13 cellular contexts compared by ENCODE assay signal in the genomic region with DNA sequence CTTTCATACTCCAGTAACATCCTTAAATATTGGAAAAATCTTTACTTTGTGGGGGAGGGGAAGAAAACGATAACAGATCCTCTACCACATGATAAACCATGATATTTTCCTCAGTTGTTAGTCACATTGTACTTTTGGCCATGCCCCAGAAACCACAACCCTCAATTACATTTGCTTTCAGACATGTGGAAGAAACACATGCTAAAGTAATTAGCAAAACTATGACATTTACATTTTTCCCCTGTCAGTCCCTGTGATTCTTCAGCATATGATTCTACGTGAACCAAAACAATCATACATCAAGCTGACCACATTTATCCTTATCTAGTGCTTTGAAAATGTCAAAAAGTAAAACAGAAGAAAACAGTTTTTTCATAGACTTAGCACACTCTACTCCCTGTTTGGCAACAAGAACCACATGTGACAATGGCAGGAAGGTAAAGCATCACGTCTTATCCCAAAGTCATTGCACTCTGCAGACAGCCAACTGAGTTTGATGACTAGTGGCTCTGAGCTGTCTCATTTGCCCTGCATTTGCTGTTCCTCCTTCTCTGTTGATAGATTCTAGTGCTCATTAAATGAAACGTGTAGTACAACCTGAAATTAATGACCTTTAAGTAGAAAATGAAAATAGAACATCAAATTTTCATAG.
DNase-seq lines count a peak whose midpoint lies in the region; ATAC-seq and TF ChIP-seq lines count a peak whose summit lies in the region.
"Had no signal": no experiment of that assay in that cellular context is flagged by ENCODE, and none has a peak within 500 bp of the region (broad histone marks: within the 10 kb centered on the region; RNA-seq: fewer than 3 reads in every experiment).

No MANE protein-coding gene starts in this region.

- no peak for TF ChIP-seq POLR2A in HCT116 (IDR thresholded peaks at IDR 0.05; ENCODE audit: borderline replicate concordance, extremely low read depth, insufficient read depth, insufficient read length)

- intact Hi-C loops in HCT116 (cut with micrococcal nuclease): loop anchor here (5.0 kb wide), 1 partner anchor 506 kb away; a partner anchor contains a TSS
- intact Hi-C loops in dorsolateral prefrontal cortex (cut with DNase I): no loop called here

- ATAC-seq in HCT116: no peak

- peaks cover 21 to 57% of the 10 kb centered on the region in 2 experiments for H3K4me1 ChIP-seq in HCT116 (ENCODE audit: control insufficient read depth in 1 of 2, insufficient read depth in 2 of 2, low read length in 2 of 2)

- H3K36me3 ChIP-seq in HCT116 (ENCODE audit: control insufficient read depth in 1 of 2, insufficient read depth in 2 of 2, low read length in 2 of 2) (no peaks in the 10 kb centered on the region), SK-N-MC (ENCODE audit: insufficient read depth, low read length) (no peaks in the 10 kb centered on the region)

- RAD21 ChIA-PET in HCT116 (lab: Charles Lee; ENCODE audit: low non-redundant PET in 1 of 2, low total read pairs in 2 of 2, uncharacterized antibody in 2 of 2, unreplicated experiment in 2 of 2): no interaction called here

- no peak for TF ChIP-seq CTCF in HCT116 (IDR thresholded peaks at IDR 0.05 in 2 of 3, conservative IDR thresholded peaks at IDR 0.05 in 1 of 3; ENCODE audit: borderline replicate concordance in 1 of 3, insufficient read depth in 1 of 3, low read depth in 2 of 3, low read length in 2 of 3)
- no peak for TF ChIP-seq CTCF in dorsolateral prefrontal cortex (IDR thresholded peaks at IDR 0.05 in 54 of 56, conservative IDR thresholded peaks at IDR 0.05 in 2 of 56; ENCODE audit: low read depth in 1 of 56, partially characterized antibody in 56 of 56)

- DNase-seq in HCT116 (ENCODE audit: low read depth, low spot score) (no peak), SK-N-MC (ENCODE audit: low read depth, low spot score) (no peak), fibroblast of gingiva (ENCODE audit: low read depth) (peak; percentile 72), renal cortical epithelial cell (ENCODE audit: low read depth) (peak; percentile 26), dorsolateral prefrontal cortex (no peak), DMS79 (lab: John Stamatoyannopoulos, UW) (no peak), putamen (ENCODE audit: low spot score) (no peak)
- DNase-seq: activated CD4-positive, alpha-beta memory T cell treated with anti-CD3 and anti-CD28 coated beads for 36 hours; activated naive CD4-positive, alpha-beta T cell; hypothalamus; NCI-H524; posterior cingulate gyrus; stimulated activated CD4-positive, alpha-beta T cell treated with anti-CD3 and anti-CD28 coated beads, Interleukin-4, amount 100 ng/mL, for 4 hours had no signal

- no peaks in the 10 kb centered on the region for H4K20me1 ChIP-seq in HCT116 (ENCODE audit: insufficient read depth)

- H3K9ac ChIP-seq in HCT116 (ENCODE audit: low read length): peak overlapping the region; percentile 53; the same call in 1 of the 2 replicates
- H3K9ac ChIP-seq in SK-N-MC (ENCODE audit: insufficient read length): no peak overlapping the region

- H3K27ac ChIP-seq in HCT116 (ENCODE audit: low read depth, low read length): no peak overlapping the region; the same call in 1 of the 2 replicates
- H3K27ac ChIP-seq in SK-N-MC: no peak overlapping the region
- H3K27ac ChIP-seq in dorsolateral prefrontal cortex: no peak overlapping the region

- no peak overlapping the region for H2AFZ ChIP-seq in HCT116 (ENCODE audit: low read depth, low read length, poor library complexity, severe bottlenecking)

- H3K9me3 ChIP-seq in HCT116 (ENCODE audit: control insufficient read depth in 1 of 2, insufficient read depth in 1 of 2, low read depth in 1 of 2, low read length in 2 of 2) (no peaks in the 10 kb centered on the region), SK-N-MC (ENCODE audit: low read depth, low read length) (no peaks in the 10 kb centered on the region)

- H3K4me3 ChIP-seq in HCT116 (replicated peaks in 1 of 2; ENCODE audit: low read depth in 1 of 2, low read length in 2 of 2) (no peak overlapping the region), SK-N-MC (peak overlapping the region; percentile 10; the same call in 1 of the 2 replicates), dorsolateral prefrontal cortex (no peak overlapping the region)

- CTCF ChIA-PET in HCT116 (lab: Charles Lee): no interaction called here

- no TSS peak for BruUV-seq in HCT116 (replicated peaks; lab: Mats Ljungman, UMichigan)

- H3K79me2 ChIP-seq in HCT116 (ENCODE audit: insufficient read depth, low read length): no peaks in the 10 kb centered on the region

- H3K27me3 ChIP-seq in HCT116 (ENCODE audit: insufficient read depth, low read length): no peaks in the 10 kb centered on the region
- no peaks in the 10 kb centered on the region for H3K27me3 ChIP-seq in dorsolateral prefrontal cortex

- H3K9me2 ChIP-seq in HCT116 (ENCODE audit: insufficient read depth): no peaks in the 10 kb centered on the region

- POLR2A ChIA-PET in HCT116 (lab: Charles Lee): interaction anchor here (0.6 to 1.2 kb wide), 2 partner anchors 11 to 507 kb away, joined by 4 to 7 read pairs; no protein-coding TSS in a partner anchor

- peak overlapping the region; percentile 85 for H3K4me2 ChIP-seq in HCT116 (ENCODE audit: low read length)

- TF ChIP-seq RAD21 in HCT116 (IDR thresholded peaks at IDR 0.05; ENCODE audit: low read depth): no peak

TF ChIP-seq in HCT116, 20 proteins besides CTCF, POLR2A, EP300 and RAD21 (continues in another document):
- no peak for TF ChIP-seq ZFX (IDR thresholded peaks at IDR 0.05)
- TF ChIP-seq, protein P1, sequence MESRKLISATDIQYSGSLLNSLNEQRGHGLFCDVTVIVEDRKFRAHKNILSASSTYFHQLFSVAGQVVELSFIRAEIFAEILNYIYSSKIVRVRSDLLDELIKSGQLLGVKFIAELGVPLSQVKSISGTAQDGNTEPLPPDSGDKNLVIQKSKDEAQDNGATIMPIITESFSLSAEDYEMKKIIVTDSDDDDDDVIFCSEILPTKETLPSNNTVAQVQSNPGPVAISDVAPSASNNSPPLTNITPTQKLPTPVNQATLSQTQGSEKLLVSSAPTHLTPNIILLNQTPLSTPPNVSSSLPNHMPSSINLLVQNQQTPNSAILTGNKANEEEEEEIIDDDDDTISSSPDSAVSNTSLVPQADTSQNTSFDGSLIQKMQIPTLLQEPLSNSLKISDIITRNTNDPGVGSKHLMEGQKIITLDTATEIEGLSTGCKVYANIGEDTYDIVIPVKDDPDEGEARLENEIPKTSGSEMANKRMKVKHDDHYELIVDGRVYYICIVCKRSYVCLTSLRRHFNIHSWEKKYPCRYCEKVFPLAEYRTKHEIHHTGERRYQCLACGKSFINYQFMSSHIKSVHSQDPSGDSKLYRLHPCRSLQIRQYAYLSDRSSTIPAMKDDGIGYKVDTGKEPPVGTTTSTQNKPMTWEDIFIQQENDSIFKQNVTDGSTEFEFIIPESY (IDR thresholded peaks at IDR 0.05; ENCODE audit: extremely low read depth, insufficient replicate concordance, low read length): no peak
- TF ChIP-seq, protein P2, sequence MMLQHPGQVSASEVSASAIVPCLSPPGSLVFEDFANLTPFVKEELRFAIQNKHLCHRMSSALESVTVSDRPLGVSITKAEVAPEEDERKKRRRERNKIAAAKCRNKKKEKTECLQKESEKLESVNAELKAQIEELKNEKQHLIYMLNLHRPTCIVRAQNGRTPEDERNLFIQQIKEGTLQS (IDR thresholded peaks at IDR 0.05): no peak
- no peak for TF ChIP-seq EZH2 (IDR thresholded peaks at IDR 0.05)
- no peak for TF ChIP-seq SP1 (IDR thresholded peaks at IDR 0.05; ENCODE audit: low read depth)
- TF ChIP-seq ELF1 (IDR thresholded peaks at IDR 0.05; ENCODE audit: borderline replicate concordance, low read depth): no peak
- TF ChIP-seq ZNF274 (IDR thresholded peaks at IDR 0.05; ENCODE audit: low read depth, low read length): no peak
- no peak for TF ChIP-seq YY1 (IDR thresholded peaks at IDR 0.05; ENCODE audit: extremely low read depth, insufficient replicate concordance, low read depth, low read length)
- TF ChIP-seq CBX3 (IDR thresholded peaks at IDR 0.05; ENCODE audit: low read depth): no peak
- TF ChIP-seq, protein P3, sequence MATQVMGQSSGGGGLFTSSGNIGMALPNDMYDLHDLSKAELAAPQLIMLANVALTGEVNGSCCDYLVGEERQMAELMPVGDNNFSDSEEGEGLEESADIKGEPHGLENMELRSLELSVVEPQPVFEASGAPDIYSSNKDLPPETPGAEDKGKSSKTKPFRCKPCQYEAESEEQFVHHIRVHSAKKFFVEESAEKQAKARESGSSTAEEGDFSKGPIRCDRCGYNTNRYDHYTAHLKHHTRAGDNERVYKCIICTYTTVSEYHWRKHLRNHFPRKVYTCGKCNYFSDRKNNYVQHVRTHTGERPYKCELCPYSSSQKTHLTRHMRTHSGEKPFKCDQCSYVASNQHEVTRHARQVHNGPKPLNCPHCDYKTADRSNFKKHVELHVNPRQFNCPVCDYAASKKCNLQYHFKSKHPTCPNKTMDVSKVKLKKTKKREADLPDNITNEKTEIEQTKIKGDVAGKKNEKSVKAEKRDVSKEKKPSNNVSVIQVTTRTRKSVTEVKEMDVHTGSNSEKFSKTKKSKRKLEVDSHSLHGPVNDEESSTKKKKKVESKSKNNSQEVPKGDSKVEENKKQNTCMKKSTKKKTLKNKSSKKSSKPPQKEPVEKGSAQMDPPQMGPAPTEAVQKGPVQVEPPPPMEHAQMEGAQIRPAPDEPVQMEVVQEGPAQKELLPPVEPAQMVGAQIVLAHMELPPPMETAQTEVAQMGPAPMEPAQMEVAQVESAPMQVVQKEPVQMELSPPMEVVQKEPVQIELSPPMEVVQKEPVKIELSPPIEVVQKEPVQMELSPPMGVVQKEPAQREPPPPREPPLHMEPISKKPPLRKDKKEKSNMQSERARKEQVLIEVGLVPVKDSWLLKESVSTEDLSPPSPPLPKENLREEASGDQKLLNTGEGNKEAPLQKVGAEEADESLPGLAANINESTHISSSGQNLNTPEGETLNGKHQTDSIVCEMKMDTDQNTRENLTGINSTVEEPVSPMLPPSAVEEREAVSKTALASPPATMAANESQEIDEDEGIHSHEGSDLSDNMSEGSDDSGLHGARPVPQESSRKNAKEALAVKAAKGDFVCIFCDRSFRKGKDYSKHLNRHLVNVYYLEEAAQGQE (IDR thresholded peaks at IDR 0.05; ENCODE audit: low read depth): no peak
- no peak for TF ChIP-seq SRF (IDR thresholded peaks at IDR 0.05; ENCODE audit: low read depth)
- no peak for TF ChIP-seq POLR2AphosphoS5 (IDR thresholded peaks at IDR 0.05; ENCODE audit: low read depth, low read length)
- no peak for TF ChIP-seq SIN3A (IDR thresholded peaks at IDR 0.05; ENCODE audit: low read depth)
- TF ChIP-seq FOSL1 (IDR thresholded peaks at IDR 0.05; ENCODE audit: low read depth): no peak
- no peak for TF ChIP-seq TCF7L2 (IDR thresholded peaks at IDR 0.05; ENCODE audit: borderline replicate concordance, extremely low read depth, insufficient read depth, insufficient read length)
- TF ChIP-seq CEBPB (IDR thresholded peaks at IDR 0.05; ENCODE audit: low read depth): no peak
- TF ChIP-seq EZH2phosphoT487 (IDR thresholded peaks at IDR 0.05; ENCODE audit: borderline replicate concordance): no peak

Comparison
In these comparisons a context has a peak if more than half of its experiments do, and no peak if none do; other contexts are left out.
1. DNase-seq: peak in fibroblast of gingiva (single experiment) and renal cortical epithelial cell (single experiment); none in HCT116 (single experiment), SK-N-MC (single experiment), dorsolateral prefrontal cortex (0 of 10), DMS79 (single experiment) and putamen (single experiment).